ENCODE assay signal across 17 cellular contexts in genomic region chr1:31571340-31572295, GRCh38. TPM values are rescaled to one million over a fixed set of nuclear protein-coding genes. Genes with fewer than 3 reads are reported as not detected.
A peak's percentile ranks its signal among the peaks of the same experiment; 100 is the strongest.
DNase-seq lines count a peak whose midpoint lies in the region; ATAC-seq, FAIRE-seq and TF ChIP-seq lines count a peak whose summit lies in the region.
"Had no signal": no experiment of that assay in that cellular context is flagged by ENCODE, and none has a peak within 500 bp of the region (broad histone marks: within the 10 kb centered on the region; RNA-seq: fewer than 3 reads in every experiment).

No MANE protein-coding gene starts in this region.

- TF ChIP-seq CTCF in HepG2 (CRISPR knock-in tag; IDR thresholded peaks at IDR 0.05) (no peak), right lobe of liver (IDR thresholded peaks at IDR 0.05) (no peak), lower leg skin (IDR thresholded peaks at IDR 0.05) (no peak)

- H3K36me3 ChIP-seq in HepG2 (replicated peaks in 1 of 2; ENCODE audit: control insufficient read depth in 1 of 2, insufficient read depth in 2 of 2, low read length in 2 of 2) (no peaks in the 10 kb centered on the region), right lobe of liver (no peaks in the 10 kb centered on the region), mesenchymal stem cell (ENCODE audit: control insufficient read depth in 1 of 2, insufficient read depth in 2 of 2, low read depth in 1 of 2, low read length in 2 of 2) (no peaks in the 10 kb centered on the region)
- H3K36me3 ChIP-seq: heart right ventricle, left ventricle myocardium inferior, neutrophil, transverse colon had no signal

- H2BK120ac ChIP-seq in mesenchymal stem cell (ENCODE audit: low read depth, low read length) = no peak overlapping the region

- no TSS peak for BruUV-seq in HepG2 (replicated peaks; lab: Mats Ljungman, UMichigan)

- H3K9ac ChIP-seq in HepG2 (ENCODE audit: insufficient read depth, low read depth, low read length) (no peak overlapping the region), mesenchymal stem cell (ENCODE audit: low read length) (no peak overlapping the region)

- no peak for TF ChIP-seq EP300 in HepG2 (IDR thresholded peaks at IDR 0.05; ENCODE audit: low read depth in 2 of 2, low read length in 2 of 2)
- TF ChIP-seq EP300 in HepG2 (CRISPR knock-in tag; IDR thresholded peaks at IDR 0.05; ENCODE audit: borderline replicate concordance) = no peak

- H3K27ac Mint-ChIP-seq in activated naive CD8-positive, alpha-beta T cell treated with anti-CD3 and anti-CD28 coated beads for 36 hours = no peak overlapping the region
- H3K27ac Mint-ChIP-seq: activated CD8-positive, alpha-beta T cell treated with anti-CD3 and anti-CD28 coated beads for 36 hours; activated naive CD4-positive, alpha-beta T cell treated with anti-CD3 and anti-CD28 coated beads, Interleukin-2, amount 10 ng/mL, durations not matched to agents 7 days and 5 days had no signal

- intact Hi-C loops in HepG2 (cut with micrococcal nuclease; ENCODE audit: unreplicated experiment) = no loop called here
- intact Hi-C loops in right lobe of liver (cut with DNase I) = no loop called here
- intact Hi-C loops in lower leg skin (cut with DNase I; ENCODE audit: low total_unique reads) = loop anchor here (10.0 kb wide), 1 partner anchor 213 kb away; no protein-coding TSS in a partner anchor

- no peaks in the 10 kb centered on the region for H3K9me3 Mint-ChIP-seq in activated naive CD8-positive, alpha-beta T cell treated with anti-CD3 and anti-CD28 coated beads for 36 hours
- H3K9me3 Mint-ChIP-seq: activated CD8-positive, alpha-beta T cell treated with anti-CD3 and anti-CD28 coated beads for 36 hours; activated naive CD4-positive, alpha-beta T cell treated with anti-CD3 and anti-CD28 coated beads, Interleukin-2, amount 10 ng/mL, durations not matched to agents 7 days and 5 days had no signal

- no peaks in the 10 kb centered on the region for H3K27me3 ChIP-seq in HepG2 (ENCODE audit: control insufficient read depth in 1 of 2, insufficient read depth in 2 of 2, low read length in 2 of 2)
- no peaks in the 10 kb centered on the region for H3K27me3 ChIP-seq in right lobe of liver
- H3K27me3 ChIP-seq in mesenchymal stem cell (ENCODE audit: control insufficient read depth in 1 of 2, insufficient read depth in 1 of 2, low read length in 2 of 2) = peaks cover 0 to 3% of the 10 kb centered on the region in 2 experiments
- H3K27me3 ChIP-seq: transverse colon had no signal

- H2BK5ac ChIP-seq in mesenchymal stem cell (ENCODE audit: low read depth, low read length, poor library complexity, severe bottlenecking) = no peak overlapping the region

- DNase-seq in HepG2 (ENCODE audit: low spot score) (no peak), right lobe of liver (no peak), SKM-1 treated with dmso at 0.1 percent for 144 hours (lab: John Stamatoyannopoulos, UW; ENCODE audit: unreplicated experiment) (peak; percentile 41), mesenchymal stem cell (no peak), A172 (ENCODE audit: low spot score) (no peak), urothelium cell line (ENCODE audit: low spot score) (no peak), lower leg skin (ENCODE audit: low spot score in 2 of 2) (no peak)
- DNase-seq in activated naive CD8-positive, alpha-beta T cell treated with anti-CD3 and anti-CD28 coated beads for 36 hours = no peak
- DNase-seq: activated CD8-positive, alpha-beta T cell treated with anti-CD3 and anti-CD28 coated beads for 36 hours; activated naive CD4-positive, alpha-beta T cell treated with anti-CD3 and anti-CD28 coated beads, Interleukin-2, amount 10 ng/mL, durations not matched to agents 7 days and 5 days; heart right ventricle; left ventricle myocardium inferior; transverse colon had no signal

- no peak overlapping the region for H2BK15ac ChIP-seq in mesenchymal stem cell (ENCODE audit: low read depth, poor library complexity, severe bottlenecking)

- H3K4me1 ChIP-seq in HepG2 (ENCODE audit: insufficient read depth, low read length) (peaks cover 66% of the 10 kb centered on the region), right lobe of liver (peaks cover 0 to 8% (median 2%) of the 10 kb centered on the region in 4 donors), mesenchymal stem cell (ENCODE audit: control insufficient read depth, insufficient read depth, low read depth, low read length) (peaks cover 50% of the 10 kb centered on the region)

- no peak overlapping the region for H4K8ac ChIP-seq in mesenchymal stem cell (ENCODE audit: low read length)

- no peak overlapping the region for H2AFZ ChIP-seq in HepG2 (ENCODE audit: low read length)
- no peak overlapping the region for H2AFZ ChIP-seq in mesenchymal stem cell (ENCODE audit: low read depth, low read length)

- POLR2A ChIA-PET in HepG2 (lab: Yijun Ruan, JAX) = no interaction called here

- no peak overlapping the region for H3K23ac ChIP-seq in mesenchymal stem cell (ENCODE audit: low read length in 2 of 2)

- no peaks in the 10 kb centered on the region for H3K36me3 Mint-ChIP-seq in activated naive CD8-positive, alpha-beta T cell treated with anti-CD3 and anti-CD28 coated beads for 36 hours
- H3K36me3 Mint-ChIP-seq: activated naive CD4-positive, alpha-beta T cell treated with anti-CD3 and anti-CD28 coated beads, Interleukin-2, amount 10 ng/mL, durations not matched to agents 7 days and 5 days had no signal

- H3K79me1 ChIP-seq in mesenchymal stem cell (replicated peaks; ENCODE audit: low read length, poor library complexity, severe bottlenecking) = no peaks in the 10 kb centered on the region

- no peak overlapping the region for H3K4me3 Mint-ChIP-seq in activated naive CD8-positive, alpha-beta T cell treated with anti-CD3 and anti-CD28 coated beads for 36 hours
- H3K4me3 Mint-ChIP-seq: activated CD8-positive, alpha-beta T cell treated with anti-CD3 and anti-CD28 coated beads for 36 hours; activated naive CD4-positive, alpha-beta T cell treated with anti-CD3 and anti-CD28 coated beads, Interleukin-2, amount 10 ng/mL, durations not matched to agents 7 days and 5 days had no signal

- FAIRE-seq in HepG2 (lab: Jason Lieb, UNC) (no peak), urothelium cell line (lab: Jason Lieb, UNC) (no peak)

- CTCF ChIA-PET in HepG2 (lab: Yijun Ruan, JAX; ENCODE audit: low intra/inter-chr PET ratio, low total read pairs) = no interaction called here

- no peak overlapping the region for H3K18ac ChIP-seq in mesenchymal stem cell (ENCODE audit: low read depth in 1 of 2, low read length in 2 of 2)

- no peak overlapping the region for H3K14ac ChIP-seq in mesenchymal stem cell (ENCODE audit: low read length in 2 of 2)

- peaks cover 1% of the 10 kb centered on the region for H3K4me1 Mint-ChIP-seq in activated naive CD8-positive, alpha-beta T cell treated with anti-CD3 and anti-CD28 coated beads for 36 hours

- H3K4me2 ChIP-seq in HepG2 (ENCODE audit: low read depth, low read length) (no peak overlapping the region), mesenchymal stem cell (ENCODE audit: low read length, poor library complexity, severe bottlenecking) (no peak overlapping the region)
- H3K4me2 ChIP-seq: smooth muscle cell had no signal

- H2AK5ac ChIP-seq in mesenchymal stem cell (ENCODE audit: low read length, severe bottlenecking) = peak overlapping the region; percentile 78

- no peak overlapping the region for H3K4ac ChIP-seq in mesenchymal stem cell (ENCODE audit: low read depth in 1 of 2, low read length in 2 of 2)

- H3K27ac ChIP-seq in HepG2 (ENCODE audit: extremely low read length, insufficient read depth, low read length) (no peak overlapping the region), right lobe of liver (no peak overlapping the region), mesenchymal stem cell (ENCODE audit: low read length, poor library complexity, severe bottlenecking) (no peak overlapping the region)
- H3K27ac ChIP-seq: neutrophil, transverse colon had no signal

- in situ Hi-C loops in HepG2 (cut with HindIII; ENCODE audit: extremely low pct_ligation_motif_present, low pct_unique_long_range_greater_than_20kb) = no loop called here

- TF ChIP-seq RAD21 in HepG2 (CRISPR knock-in tag; IDR thresholded peaks at IDR 0.05) = no peak

- H3K9me3 ChIP-seq in HepG2 (ENCODE audit: low read length) (no peaks in the 10 kb centered on the region), right lobe of liver (no peaks in the 10 kb centered on the region), mesenchymal stem cell (ENCODE audit: control insufficient read depth, low read length) (no peaks in the 10 kb centered on the region)
- H3K9me3 ChIP-seq: heart right ventricle, left ventricle myocardium inferior, neutrophil, transverse colon had no signal

- H2BK12ac ChIP-seq in mesenchymal stem cell (ENCODE audit: low read length in 2 of 2) = peak overlapping the region in 1 of 2 experiments; percentile 18

- H4K20me1 ChIP-seq in HepG2 (ENCODE audit: insufficient read depth, low read length) = no peaks in the 10 kb centered on the region

- TF ChIP-seq POLR2A in HepG2 (IDR thresholded peaks at IDR 0.05; ENCODE audit: insufficient read depth in 1 of 2, low read depth in 2 of 2, low read length in 2 of 2) (no peak), right lobe of liver (IDR thresholded peaks at IDR 0.05) (no peak), lower leg skin (IDR thresholded peaks at IDR 0.05) (no peak)

- H3K4me3 ChIP-seq in HepG2 (replicated peaks in 1 of 3; ENCODE audit: insufficient read depth in 1 of 3, low read depth in 2 of 3, low read length in 3 of 3) = no peak overlapping the region
- H3K4me3 ChIP-seq in right lobe of liver = no peak overlapping the region
- no peak overlapping the region for H3K4me3 ChIP-seq in mesenchymal stem cell (ENCODE audit: insufficient read depth in 1 of 2, low read depth in 1 of 2, low read length in 2 of 2)
- no peak overlapping the region for H3K4me3 ChIP-seq in lower leg skin (ENCODE audit: low read depth, poor library complexity, severe bottlenecking)
- H3K4me3 ChIP-seq: heart right ventricle, left ventricle myocardium inferior, smooth muscle cell, transverse colon had no signal

- peaks cover 2% of the 10 kb centered on the region for H3K79me2 ChIP-seq in HepG2 (ENCODE audit: insufficient read depth, low read length)

- WGBS in HepG2 (ENCODE audit: low lambda C conversion rate) = 95% methylated on average over 14 of the region's 14 CpGs
- 77% methylated on average over 10 of the region's 14 CpGs for WGBS in right lobe of liver (ENCODE audit: insufficient coverage, low coverage, low lambda C conversion rate, missing lambda C conversion rate)
- WGBS in mesenchymal stem cell = 77% methylated on average over 9 of the region's 14 CpGs
- 87% methylated on average over 14 of the region's 14 CpGs for WGBS in lower leg skin, 2 donors

- no peak for ATAC-seq in HepG2
- no peak for ATAC-seq in right lobe of liver
- ATAC-seq: activated CD8-positive, alpha-beta T cell treated with anti-CD3 and anti-CD28 coated beads for 36 hours; heart right ventricle had no signal

- H3K27me3 Mint-ChIP-seq in activated naive CD8-positive, alpha-beta T cell treated with anti-CD3 and anti-CD28 coated beads for 36 hours = peaks cover 10% of the 10 kb centered on the region

- no peak overlapping the region for H4K91ac ChIP-seq in mesenchymal stem cell (ENCODE audit: low read length)

RNA-seq across cellular contexts. Expression of gene TINAGL1, which starts 4.7 kb away (rescaled TPM):
- total RNA-seq in HepG2 (2016; rRNA removed; fragmentation: Illumina TruSeq; extraction: Trizol) (10.5 and 24.7 TPM in 2 replicates), right lobe of liver (10 to 100 TPM; 10.1 to 40.4 (median 30.2) TPM), lower leg skin (100 to 1,000 TPM in 1 of 4 donors, 10 to 100 TPM in 3; 39.1 to 107 (median 69.2) TPM)
- total RNA-seq in HepG2 (2016; cell fraction: cytosol; rRNA removed; fragmentation: Illumina TruSeq; extraction: Trizol; ENCODE audit: low read depth) = 13.7 and 15.2 TPM in 2 replicates
- 9.6 and 28.4 TPM in 2 replicates for total RNA-seq in HepG2 (2016; cell fraction: insoluble cytoplasmic fraction; rRNA removed; fragmentation: Illumina TruSeq; extraction: Trizol)
- total RNA-seq in HepG2 (2016; cell fraction: membrane; rRNA removed; fragmentation: Illumina TruSeq; extraction: Trizol) = 21.8 and 22.0 TPM in 2 replicates
- total RNA-seq in HepG2 (2016; cell fraction: nucleus; rRNA removed; fragmentation: Illumina TruSeq; extraction: Trizol) = 24.5 and 28.2 TPM in 2 replicates
- polyA plus RNA-seq in HepG2 (2011; rRNA removed) = 76.8 and 139 TPM in 2 replicates
- polyA plus RNA-seq in HepG2 (2011; cell fraction: cytosol; rRNA removed) = 62.4 and 79.7 TPM in 2 replicates
- polyA plus RNA-seq in HepG2 (2011; cell fraction: nucleus; rRNA removed) = 185 and 206 TPM in 2 replicates
- polyA plus RNA-seq in HepG2 (2012) = 42.8 and 47.0 TPM in 2 replicates
- polyA plus RNA-seq in HepG2 (2016; cell fraction: cytosol; fragmentation: Illumina TruSeq; extraction: Trizol; ENCODE audit: low read depth) = 5.5 and 6.8 TPM in 2 replicates
- 8.8 and 11.1 TPM in 2 replicates for polyA plus RNA-seq in HepG2 (2016; cell fraction: insoluble cytoplasmic fraction; fragmentation: Illumina TruSeq; extraction: Trizol; ENCODE audit: low read depth)
- 10.6 and 11.6 TPM in 2 replicates for polyA plus RNA-seq in HepG2 (2016; cell fraction: membrane; fragmentation: Illumina TruSeq; extraction: Trizol; ENCODE audit: low read depth)
- polyA plus RNA-seq in HepG2 (2016; cell fraction: nucleus; fragmentation: Illumina TruSeq; extraction: Trizol; ENCODE audit: insufficient read depth, low read depth) = 48.2 and 51.2 TPM in 2 replicates
- polyA minus RNA-seq in HepG2 (2011; rRNA and poly(A)+ RNA removed; ENCODE audit: low replicate concordance) = 13.3 and 101 TPM in 2 replicates
- polyA minus RNA-seq in HepG2 (2011; cell fraction: cytosol; rRNA and poly(A)+ RNA removed) = 27.7 and 32.7 TPM in 2 replicates
- polyA minus RNA-seq in HepG2 (2011; cell fraction: nucleus; rRNA and poly(A)+ RNA removed) = 24.6 and 37.8 TPM in 2 replicates
- 0.47 TPM for polyA plus RNA-seq in mesenchymal stem cell (2013, experiment 1 of 2)
- 0.47 TPM for polyA plus RNA-seq in mesenchymal stem cell (2013, experiment 2 of 2)
- total RNA-seq in activated naive CD8-positive, alpha-beta T cell treated with anti-CD3 and anti-CD28 coated beads for 36 hours = not detected
- total RNA-seq in A172 (2014; rRNA removed; shearing (Covaris generic)) = 178 and 257 TPM in 2 replicates
- total RNA-seq: activated CD8-positive, alpha-beta T cell treated with anti-CD3 and anti-CD28 coated beads for 36 hours; LHCN-M2; T-helper 1 cell treated with Interleukin-12 subunit alpha and Interleukin-12 subunit beta and Interleukin-4 antibody, amounts not matched to agents 30 ng/mL and 1 ng/mL, for 36 hours had no signal

RNA-seq across cellular contexts. Expression of gene HCRTR1, which starts 45.9 kb away (rescaled TPM):
- total RNA-seq in HepG2 (2016; rRNA removed; fragmentation: Illumina TruSeq; extraction: Trizol) (not detected in 2 replicates), right lobe of liver (not detected), lower leg skin (under 1 TPM in 1 of 4 donors, not detected in 3; 0.42 TPM)
- total RNA-seq in HepG2 (2016; cell fraction: cytosol; rRNA removed; fragmentation: Illumina TruSeq; extraction: Trizol; ENCODE audit: low read depth) = not detected in 2 replicates
- total RNA-seq in HepG2 (2016; cell fraction: insoluble cytoplasmic fraction; rRNA removed; fragmentation: Illumina TruSeq; extraction: Trizol) = not detected in 2 replicates
- not detected in 2 replicates for total RNA-seq in HepG2 (2016; cell fraction: membrane; rRNA removed; fragmentation: Illumina TruSeq; extraction: Trizol)
- total RNA-seq in HepG2 (2016; cell fraction: nucleus; rRNA removed; fragmentation: Illumina TruSeq; extraction: Trizol) = not detected in 2 replicates
- polyA plus RNA-seq in HepG2 (2011; rRNA removed) = 0.05 TPM in 1 of 2 replicates, not detected in the other
- 0.03 TPM in 1 of 2 replicates, not detected in the other for polyA plus RNA-seq in HepG2 (2011; cell fraction: cytosol; rRNA removed)
- polyA plus RNA-seq in HepG2 (2011; cell fraction: nucleus; rRNA removed) = 0.13 and 0.23 TPM in 2 replicates
- 0.07 TPM in 1 of 2 replicates, not detected in the other for polyA plus RNA-seq in HepG2 (2012)
- not detected in 2 replicates for polyA plus RNA-seq in HepG2 (2016; cell fraction: cytosol; fragmentation: Illumina TruSeq; extraction: Trizol; ENCODE audit: low read depth)
- not detected in 2 replicates for polyA plus RNA-seq in HepG2 (2016; cell fraction: insoluble cytoplasmic fraction; fragmentation: Illumina TruSeq; extraction: Trizol; ENCODE audit: low read depth)
- not detected in 2 replicates for polyA plus RNA-seq in HepG2 (2016; cell fraction: membrane; fragmentation: Illumina TruSeq; extraction: Trizol; ENCODE audit: low read depth)
- not detected in 2 replicates for polyA plus RNA-seq in HepG2 (2016; cell fraction: nucleus; fragmentation: Illumina TruSeq; extraction: Trizol; ENCODE audit: insufficient read depth, low read depth)
- polyA minus RNA-seq in HepG2 (2011; rRNA and poly(A)+ RNA removed; ENCODE audit: low replicate concordance) = not detected in 2 replicates
- not detected in 2 replicates for polyA minus RNA-seq in HepG2 (2011; cell fraction: cytosol; rRNA and poly(A)+ RNA removed)
- polyA minus RNA-seq in HepG2 (2011; cell fraction: nucleus; rRNA and poly(A)+ RNA removed) = not detected in 2 replicates
- polyA plus RNA-seq in mesenchymal stem cell (2013, experiment 1 of 2) = not detected
- not detected for polyA plus RNA-seq in mesenchymal stem cell (2013, experiment 2 of 2)
- total RNA-seq in activated naive CD8-positive, alpha-beta T cell treated with anti-CD3 and anti-CD28 coated beads for 36 hours = not detected
- not detected in 2 replicates for total RNA-seq in A172 (2014; rRNA removed; shearing (Covaris generic))
- total RNA-seq: activated CD8-positive, alpha-beta T cell treated with anti-CD3 and anti-CD28 coated beads for 36 hours; LHCN-M2; T-helper 1 cell treated with Interleukin-12 subunit alpha and Interleukin-12 subunit beta and Interleukin-4 antibody, amounts not matched to agents 30 ng/mL and 1 ng/mL, for 36 hours had no signal
- polyA plus RNA-seq: smooth muscle cell had no signal

Comparison
In these comparisons a context has a peak if more than half of its experiments do, and no peak if none do; other contexts are left out.
1. RNA of gene TINAGL1, which starts 4.7 kb away (total RNA-seq): 178 to 257 TPM in A172, 39.1 to 107 TPM in lower leg skin, 10.1 to 40.4 TPM in right lobe of liver and 9.6 to 28.4 TPM in HepG2; not detected in activated naive CD8-positive, alpha-beta T cell treated with anti-CD3 and anti-CD28 coated beads for 36 hours; every median in the first group is over 10 times any median in the second.